7 cellular contexts compared by ENCODE assay signal in the genomic region with DNA sequence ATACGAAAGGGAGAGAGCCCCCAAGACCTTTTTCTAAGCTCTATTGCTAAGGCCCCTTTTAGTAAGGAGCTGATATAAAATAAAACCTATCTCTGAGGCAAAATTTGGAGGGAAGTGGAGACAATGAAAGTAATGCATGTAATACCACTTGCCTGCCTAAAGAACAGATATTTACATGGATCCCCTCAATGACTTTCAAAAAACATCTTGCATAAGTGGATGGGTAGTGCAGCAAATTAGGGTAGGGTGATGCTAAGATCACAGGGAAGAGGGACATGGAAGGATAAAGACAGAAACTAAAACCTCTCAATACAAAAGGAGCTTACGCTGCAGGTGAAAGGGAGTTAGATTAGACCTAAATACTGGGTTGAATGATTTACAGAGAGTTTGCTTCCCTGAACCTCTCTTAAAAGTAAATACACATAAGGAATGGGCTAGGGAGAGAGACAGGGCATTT. TPM values are rescaled to one million over a fixed set of nuclear protein-coding genes. Genes with fewer than 3 reads are reported as not detected.
A peak's percentile ranks its signal among the peaks of the same experiment; 100 is the strongest.
DNase-seq lines count a peak whose midpoint lies in the region; ATAC-seq and TF ChIP-seq lines count a peak whose summit lies in the region.

No MANE protein-coding gene starts in this region.

- H3K9ac ChIP-seq in smooth muscle cell (ENCODE audit: low read depth), result peak overlapping the region; percentile 97

- no peaks in the 10 kb centered on the region for H3K27me3 ChIP-seq in foreskin keratinocyte
- no peaks in the 10 kb centered on the region for H3K27me3 ChIP-seq in smooth muscle cell (ENCODE audit: low read depth)

- H3F3A ChIP-seq in smooth muscle cell (ENCODE audit: low read depth), result peaks cover 3% of the 10 kb centered on the region

- no peaks in the 10 kb centered on the region for H4K20me1 ChIP-seq in smooth muscle cell (ENCODE audit: low read depth)

- ATAC-seq in foreskin keratinocyte (no peak), HG02981 (IDR thresholded peaks at IDR 0.05; ENCODE audit: unreplicated experiment) (no peak), HG03108 (IDR thresholded peaks at IDR 0.05; ENCODE audit: unreplicated experiment) (no peak), HG03139 (IDR thresholded peaks at IDR 0.05; ENCODE audit: unreplicated experiment) (no peak)

- peaks cover 19% of the 10 kb centered on the region for H3K79me2 ChIP-seq in smooth muscle cell (ENCODE audit: low read depth)

- no peak for TF ChIP-seq CTCF in HFF-Myc (IDR thresholded peaks at IDR 0.05; ENCODE audit: low read depth, low read length, missing control alignments)
- TF ChIP-seq CTCF in VCaP (conservative IDR thresholded peaks at IDR 0.05), result no peak
- TF ChIP-seq CTCF in foreskin keratinocyte (conservative IDR thresholded peaks at IDR 0.05), result no peak
- TF ChIP-seq CTCF in smooth muscle cell (IDR thresholded peaks at IDR 0.05; ENCODE audit: borderline replicate concordance, insufficient read depth, poor library complexity, severe bottlenecking), result no peak

- H3K4me2 ChIP-seq in smooth muscle cell, result peak overlapping the region; percentile 98

- H3K4me3 ChIP-seq in HFF-Myc (replicated peaks; ENCODE audit: low read depth, low read length) (peak overlapping the region; percentile 57), smooth muscle cell (peak overlapping the region; percentile 78)

- H3K27ac ChIP-seq in VCaP (peak overlapping the region; percentile 86), foreskin keratinocyte (peak overlapping the region; percentile 67), smooth muscle cell (ENCODE audit: low read depth) (peak overlapping the region; percentile 94)

- H2AFZ ChIP-seq in smooth muscle cell (ENCODE audit: low read depth), result no peak overlapping the region

- peaks cover 4% of the 10 kb centered on the region for H3K36me3 ChIP-seq in smooth muscle cell (ENCODE audit: low read depth)

- 87% methylated on average over 2 of the region's 2 CpGs for WGBS in smooth muscle cell (ENCODE audit: low lambda C conversion rate)

- H3K4me1 ChIP-seq in foreskin keratinocyte (peaks cover 8% of the 10 kb centered on the region), smooth muscle cell (ENCODE audit: low read depth) (peaks cover 7% of the 10 kb centered on the region)

- DNase-seq in HFF-Myc (ENCODE audit: extremely low read depth, low read depth), result no peak
- DNase-seq in foreskin keratinocyte, result no peak
- no peak for DNase-seq in smooth muscle cell (lab: John Stamatoyannopoulos, UW; ENCODE audit: unreplicated experiment)

- H3K9me3 ChIP-seq in smooth muscle cell (replicated peaks; ENCODE audit: low read depth), result no peaks in the 10 kb centered on the region

RNA-seq across cellular contexts. Expression of a gene that starts 1.1 kb away (rescaled TPM):
- total RNA-seq in foreskin keratinocyte (10.2 and 12.9 TPM in 2 replicates), smooth muscle cell (6.5 and 7.6 TPM in 2 replicates)
- polyA plus RNA-seq in foreskin keratinocyte (13.9 and 14.8 TPM in 2 replicates), smooth muscle cell (15.7 and 21.3 TPM in 2 replicates)

RNA-seq across cellular contexts. Expression of a gene that starts 9.0 kb away (rescaled TPM):
- total RNA-seq in foreskin keratinocyte, result 110 and 111 TPM in 2 replicates
- polyA plus RNA-seq in foreskin keratinocyte, result 129 and 132 TPM in 2 replicates
- total RNA-seq in smooth muscle cell, result 84.5 and 88.4 TPM in 2 replicates
- 128 and 155 TPM in 2 replicates for polyA plus RNA-seq in smooth muscle cell

RNA-seq across cellular contexts. Expression of a gene that starts 9.3 kb away (rescaled TPM):
- total RNA-seq in foreskin keratinocyte (39.9 and 45.6 TPM in 2 replicates), smooth muscle cell (30.6 and 36.4 TPM in 2 replicates)
- polyA plus RNA-seq in foreskin keratinocyte (48.6 and 51.2 TPM in 2 replicates), smooth muscle cell (70.2 and 80.0 TPM in 2 replicates)

RNA-seq across cellular contexts. Expression of a gene that starts 22.8 kb away (rescaled TPM):
- total RNA-seq in foreskin keratinocyte (44.2 and 52.9 TPM in 2 replicates), smooth muscle cell (37.7 and 42.3 TPM in 2 replicates)
- polyA plus RNA-seq in foreskin keratinocyte (39.9 and 50.9 TPM in 2 replicates), smooth muscle cell (40.3 and 53.8 TPM in 2 replicates)

RNA-seq across cellular contexts. Expression of a gene that starts 30.0 kb away (rescaled TPM):
- total RNA-seq in foreskin keratinocyte, result 128 and 169 TPM in 2 replicates
- 119 and 149 TPM in 2 replicates for polyA plus RNA-seq in foreskin keratinocyte
- 30.2 and 32.8 TPM in 2 replicates for total RNA-seq in smooth muscle cell
- polyA plus RNA-seq in smooth muscle cell, result 48.7 and 60.0 TPM in 2 replicates
